Comparison of ENCODE assay signal across 21 cellular contexts in the genomic region with DNA sequence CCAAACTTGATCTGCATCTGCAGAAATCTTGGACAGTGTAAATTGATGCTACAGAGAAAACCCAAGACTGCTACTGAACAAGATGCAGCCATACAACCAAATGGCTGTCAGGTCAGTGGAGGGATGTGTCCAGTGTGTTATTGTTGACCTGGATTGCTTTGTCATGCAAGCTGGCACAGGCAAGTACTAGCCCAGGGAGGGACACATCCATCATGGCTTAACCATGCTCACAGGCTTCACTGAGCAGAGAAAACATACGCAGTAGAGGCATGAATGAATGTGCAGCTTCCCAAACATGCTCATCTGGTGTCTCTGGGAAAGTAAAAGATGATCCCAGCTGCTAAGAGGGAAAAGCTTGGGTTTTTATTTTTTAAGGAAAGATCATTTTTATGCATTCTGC.
DNase-seq lines count a peak whose midpoint lies in the region; ATAC-seq and TF ChIP-seq lines count a peak whose summit lies in the region.
"Had no signal": no experiment of that assay in that cellular context is flagged by ENCODE, and none has a peak within 500 bp of the region (broad histone marks: within the 10 kb centered on the region; RNA-seq: fewer than 3 reads in every experiment).

No MANE protein-coding gene starts in this region.

- H3K4me1 ChIP-seq in mammary epithelial cell (ENCODE audit: insufficient read depth, low read length) (peaks cover 5% of the 10 kb centered on the region), breast epithelium (no peaks in the 10 kb centered on the region), neural progenitor cell (peaks cover 24% of the 10 kb centered on the region), PC-3 (ENCODE audit: insufficient read depth, low read length) (no peaks in the 10 kb centered on the region), transverse colon (no peaks in the 10 kb centered on the region)
- H3K4me1 ChIP-seq: BLaER1 had no signal

- no peak for TF ChIP-seq CTCF in mammary epithelial cell (conservative IDR thresholded peaks at IDR 0.05 in 1 of 2, IDR thresholded peaks at IDR 0.05 in 1 of 2; ENCODE audit: extremely low read depth in 1 of 2, insufficient read depth in 1 of 2, low read depth in 1 of 2, low read length in 2 of 2)
- no peak for TF ChIP-seq CTCF in breast epithelium (IDR thresholded peaks at IDR 0.05)
- TF ChIP-seq CTCF in neural progenitor cell (IDR thresholded peaks at IDR 0.05), result no peak
- no peak for TF ChIP-seq CTCF in PC-3 (conservative IDR thresholded peaks at IDR 0.05; ENCODE audit: low read depth, low read length)
- TF ChIP-seq CTCF in transverse colon (IDR thresholded peaks at IDR 0.05), result no peak

- 94% methylated on average over 1 of the region's 1 CpG for WGBS in mammary epithelial cell (ENCODE audit: low coverage, missing lambda C conversion rate)
- 75% methylated on average over 1 of the region's 1 CpG; no CpG with 5 or more reads in 1 of the 2 donors for WGBS in transverse colon (ENCODE audit: low coverage in 1 of 2), 2 donors

- TF ChIP-seq POLR2A in breast epithelium (IDR thresholded peaks at IDR 0.05) (no peak), transverse colon (IDR thresholded peaks at IDR 0.05) (no peak)

- no peaks in the 10 kb centered on the region for H3K9me2 ChIP-seq in PC-3 (replicated peaks; ENCODE audit: low read length)

- H3K79me2 ChIP-seq in mammary epithelial cell (ENCODE audit: insufficient read depth, low read length), result no peaks in the 10 kb centered on the region
- no peaks in the 10 kb centered on the region for H3K79me2 ChIP-seq in neural progenitor cell (ENCODE audit: low read depth)
- H3K79me2 ChIP-seq in PC-3 (ENCODE audit: low read length), result no peaks in the 10 kb centered on the region

- no peaks in the 10 kb centered on the region for H3K27me3 Mint-ChIP-seq in neural progenitor cell (ENCODE audit: insufficient read depth, low read depth)

- no peaks in the 10 kb centered on the region for H3K27me3 ChIP-seq in mammary epithelial cell (ENCODE audit: insufficient read depth, low read length)
- H3K27me3 ChIP-seq in breast epithelium, result no peaks in the 10 kb centered on the region
- H3K27me3 ChIP-seq in neural progenitor cell, result no peaks in the 10 kb centered on the region
- peaks cover 3% of the 10 kb centered on the region; the same call in 1 of the 2 replicates for H3K27me3 ChIP-seq in PC-3 (ENCODE audit: low read length)
- no peaks in the 10 kb centered on the region for H3K27me3 ChIP-seq in transverse colon
- H3K27me3 ChIP-seq: BLaER1 had no signal

- no peaks in the 10 kb centered on the region for H3K36me3 ChIP-seq in mammary epithelial cell (ENCODE audit: insufficient read depth, low read length)
- no peaks in the 10 kb centered on the region for H3K36me3 ChIP-seq in breast epithelium
- no peaks in the 10 kb centered on the region for H3K36me3 ChIP-seq in neural progenitor cell
- H3K36me3 ChIP-seq in PC-3 (ENCODE audit: low read depth, low read length), result no peaks in the 10 kb centered on the region
- H3K36me3 ChIP-seq in transverse colon, result no peaks in the 10 kb centered on the region
- H3K36me3 ChIP-seq: BLaER1 had no signal

- H3K4me2 ChIP-seq in mammary epithelial cell (ENCODE audit: insufficient read depth, low read depth, low read length) (no peak overlapping the region), neural progenitor cell (no peak overlapping the region), PC-3 (ENCODE audit: low read length) (no peak overlapping the region)
- H3K4me2 ChIP-seq: BLaER1 had no signal

- ATAC-seq in esophagus mucosa (peak; percentile 63), GM21447 (IDR thresholded peaks at IDR 0.05; ENCODE audit: unreplicated experiment) (no peak), PC-3 (no peak)

- dilution Hi-C loops in mammary epithelial cell (cut with HindIII; ENCODE audit: low sequenced_read_pairs), result loop anchor here (5.0 kb wide), 1 partner anchor 121 kb away; no protein-coding TSS in a partner anchor

- H3K9me3 Mint-ChIP-seq in neural progenitor cell, result no peaks in the 10 kb centered on the region

- POLR2A ChIA-PET in PC-3 (lab: Charles Lee; ENCODE audit: unreplicated experiment), result no interaction called here

- intact Hi-C loops in mammary epithelial cell (cut with micrococcal nuclease) (no loop called here), breast epithelium (cut with DNase I; ENCODE audit: low total_unique reads) (loop anchor here (2.0 kb wide), 1 partner anchor 40 kb away; no protein-coding TSS in a partner anchor), PC-3 (cut with micrococcal nuclease) (loop anchor here (10.0 kb wide), 1 partner anchor 118 kb away; no protein-coding TSS in a partner anchor), transverse colon (cut with DNase I; ENCODE audit: low total_unique reads) (no loop called here)

- no peaks in the 10 kb centered on the region for H3K9me3 ChIP-seq in mammary epithelial cell (replicated peaks; ENCODE audit: insufficient read depth, low read length)
- H3K9me3 ChIP-seq in breast epithelium, result no peaks in the 10 kb centered on the region
- H3K9me3 ChIP-seq in neural progenitor cell (ENCODE audit: low read depth), result no peaks in the 10 kb centered on the region
- no peaks in the 10 kb centered on the region for H3K9me3 ChIP-seq in PC-3 (ENCODE audit: low read length)
- H3K9me3 ChIP-seq in transverse colon, result no peaks in the 10 kb centered on the region
- H3K9me3 ChIP-seq: BLaER1 had no signal

- no peak overlapping the region for H2AFZ ChIP-seq in mammary epithelial cell (ENCODE audit: low read depth, low read length)
- H2AFZ ChIP-seq in neural progenitor cell (replicated peaks), result peak overlapping the region; percentile 55
- no peak overlapping the region for H2AFZ ChIP-seq in PC-3 (ENCODE audit: low read length)

- no peak overlapping the region for H3K9ac ChIP-seq in mammary epithelial cell (ENCODE audit: insufficient read depth, low read length)
- H3K9ac ChIP-seq in neural progenitor cell, result no peak overlapping the region
- H3K9ac ChIP-seq in PC-3 (ENCODE audit: low read length), result no peak overlapping the region
- H3K9ac ChIP-seq: BLaER1 had no signal

- H3F3A ChIP-seq in neural progenitor cell (ENCODE audit: low read depth) (peaks cover 14% of the 10 kb centered on the region), PC-3 (ENCODE audit: low read length, unreplicated experiment) (no peaks in the 10 kb centered on the region)

- H3K4me3 ChIP-seq in mammary epithelial cell (replicated peaks in 1 of 3; ENCODE audit: insufficient read depth in 1 of 3, low read depth in 2 of 3, low read length in 3 of 3) (no peak overlapping the region), breast epithelium (no peak overlapping the region), neural progenitor cell (no peak overlapping the region), PC-3 (ENCODE audit: low read length) (no peak overlapping the region), transverse colon (no peak overlapping the region)
- H3K4me3 ChIP-seq: BLaER1, SK-N-MC had no signal

- H3K4me1 Mint-ChIP-seq in neural progenitor cell, result peaks cover 20% of the 10 kb centered on the region
- H3K4me1 Mint-ChIP-seq: CD4-positive, alpha-beta memory T cell had no signal

- no peak overlapping the region for H3K4me3 Mint-ChIP-seq in neural progenitor cell
- H3K4me3 Mint-ChIP-seq: CD4-positive, alpha-beta memory T cell had no signal

- H4K20me1 ChIP-seq in mammary epithelial cell (ENCODE audit: insufficient read depth, low read length), result no peaks in the 10 kb centered on the region
- H4K20me1 ChIP-seq in neural progenitor cell (ENCODE audit: low read depth), result no peaks in the 10 kb centered on the region
- no peaks in the 10 kb centered on the region for H4K20me1 ChIP-seq in PC-3 (ENCODE audit: low read length)
- H4K20me1 ChIP-seq: BLaER1 had no signal

- CTCF ChIA-PET in mammary epithelial cell (lab: Charles Lee; ENCODE audit: low non-redundant PET) (no interaction called here), PC-3 (lab: Charles Lee) (no interaction called here)

- H3K27ac ChIP-seq in mammary epithelial cell (ENCODE audit: insufficient read depth, low read depth, low read length), result no peak overlapping the region
- no peak overlapping the region for H3K27ac ChIP-seq in breast epithelium
- no peak overlapping the region for H3K27ac ChIP-seq in neural progenitor cell
- H3K27ac ChIP-seq in PC-3 (ENCODE audit: low read length), result no peak overlapping the region
- no peak overlapping the region for H3K27ac ChIP-seq in transverse colon
- H3K27ac ChIP-seq: BLaER1, SK-N-MC had no signal

- in situ Hi-C loops in mammary epithelial cell (cut with MboI; ENCODE audit: low sequenced_read_pairs in 2 of 2), result no loop called here
- in situ Hi-C loops in transverse colon (cut with MboI; ENCODE audit: low pct_ligation_motif_present in 1 of 4, low pct_unique_long_range_greater_than_20kb in 1 of 4, low sequenced_read_pairs in 3 of 4), result no loop called here

- H3K36me3 Mint-ChIP-seq in neural progenitor cell, result no peaks in the 10 kb centered on the region
- H3K36me3 Mint-ChIP-seq: CD4-positive, alpha-beta memory T cell had no signal

- no peak overlapping the region for H3K27ac Mint-ChIP-seq in neural progenitor cell
- H3K27ac Mint-ChIP-seq: CD4-positive, alpha-beta memory T cell had no signal

- peak; percentile 4 for DNase-seq in mammary epithelial cell
- no peak for DNase-seq in breast epithelium (ENCODE audit: low spot score in 2 of 2)
- no peak for DNase-seq in neural progenitor cell (ENCODE audit: low spot score)
- DNase-seq in COR-L47 (lab: John Stamatoyannopoulos, UW), result no peak
- DNase-seq in PC-3, result no peak
- DNase-seq in transverse colon, result no peak
- DNase-seq: DMS79 treated with DMSO at 0.1 percent for 48 hours, HCEC 1CT, Kasumi-1, MM.1S, NCI-H1092, NCI-H146, NCI-H2029 treated with DMSO at 0.1 percent for 48 hours, NCI-H2171 treated with DMSO at 0.1 percent for 48 hours, NCI-H510A, NCI-H774 had no signal

- BruUV-seq in mammary epithelial cell (replicated peaks; lab: Mats Ljungman, UMichigan) (no TSS peak), PC-3 (replicated peaks; lab: Mats Ljungman, UMichigan) (no TSS peak)

- TF ChIP-seq EP300 in transverse colon (IDR thresholded peaks at IDR 0.05; ENCODE audit: low read depth), result no peak

Comparison
In these comparisons a context has a peak if more than half of its experiments do, and no peak if none do; other contexts are left out.
1. intact Hi-C loops: an anchor here in breast epithelium (2.0 kb wide) and PC-3 (10.0 kb wide); none called in mammary epithelial cell and transverse colon.